In genomic region chr2:238848941-238849853, GRCh38 we compare ENCODE assay signal across 11 cellular contexts. TPM values are rescaled to one million over a fixed set of nuclear protein-coding genes. Genes with fewer than 3 reads are reported as not detected.
DNase-seq lines count a peak whose midpoint lies in the region; ATAC-seq and TF ChIP-seq lines count a peak whose summit lies in the region.
"Had no signal": no experiment of that assay in that cellular context is flagged by ENCODE, and none has a peak within 500 bp of the region (broad histone marks: within the 10 kb centered on the region; RNA-seq: fewer than 3 reads in every experiment).

No MANE protein-coding gene starts in this region.

- no peak for ATAC-seq in activated CD8-positive, alpha-beta T cell treated with anti-CD3 and anti-CD28 coated beads for 36 hours

- intact Hi-C loops in lower leg skin (cut with DNase I; ENCODE audit: low total_unique reads), result no loop called here
- intact Hi-C loops in activated CD8-positive, alpha-beta T cell treated with anti-CD3 and anti-CD28 coated beads for 36 hours (cut with micrococcal nuclease), result no loop called here

- no peak overlapping the region for H3K27ac ChIP-seq in HUES6 (ENCODE audit: low read depth, low read length)
- H3K27ac ChIP-seq in coronary artery, result peak overlapping the region; percentile 44 to 92
- H3K27ac ChIP-seq in stomach smooth muscle (ENCODE audit: low read length), result peak overlapping the region; percentile 62
- H3K27ac ChIP-seq: KMS-11 had no signal

- no peak overlapping the region for H3K27ac Mint-ChIP-seq in activated CD8-positive, alpha-beta T cell treated with anti-CD3 and anti-CD28 coated beads for 36 hours

- H3K4me3 ChIP-seq in HUES6 (ENCODE audit: low read depth, low read length) (peak overlapping the region; percentile 62), coronary artery (peak overlapping the region; percentile 90), lower leg skin (ENCODE audit: low read depth, poor library complexity, severe bottlenecking) (peak overlapping the region; percentile 47), stomach smooth muscle (ENCODE audit: low read length in 2 of 2) (peak overlapping the region; percentile 85 to 88)

- POLR2A ChIA-PET in activated CD8-positive, alpha-beta T cell treated with anti-CD3 and anti-CD28 coated beads for 36 hours (lab: Charles Lee), result no interaction called here

- H3K4me1 Mint-ChIP-seq in activated CD8-positive, alpha-beta T cell treated with anti-CD3 and anti-CD28 coated beads for 36 hours (ENCODE audit: low read depth), result no peaks in the 10 kb centered on the region

- no peaks in the 10 kb centered on the region for H3K9me3 Mint-ChIP-seq in activated CD8-positive, alpha-beta T cell treated with anti-CD3 and anti-CD28 coated beads for 36 hours

- H3K36me3 ChIP-seq in HUES6 (ENCODE audit: control insufficient read depth, insufficient read depth, low read length), result no peaks in the 10 kb centered on the region
- H3K36me3 ChIP-seq in stomach smooth muscle (ENCODE audit: control insufficient read depth in 2 of 2, insufficient read depth in 2 of 2, low read length in 2 of 2), result no peaks in the 10 kb centered on the region

- WGBS in lower leg skin, 2 donors, result 4 to 6% methylated on average over 42 to 43 of the region's 73 CpGs

- H3K27me3 ChIP-seq in HUES6 (ENCODE audit: control insufficient read depth, insufficient read depth, low read length), result peaks cover 73% of the 10 kb centered on the region
- peaks cover 0 to 8% of the 10 kb centered on the region in 2 donors for H3K27me3 ChIP-seq in stomach smooth muscle (ENCODE audit: control insufficient read depth in 1 of 2, insufficient read depth in 2 of 2, low read length in 2 of 2)

- no peaks in the 10 kb centered on the region for H3K9me3 ChIP-seq in HUES6 (ENCODE audit: control insufficient read depth, insufficient read depth, low read depth, low read length)
- H3K9me3 ChIP-seq in stomach smooth muscle (ENCODE audit: control insufficient read depth in 2 of 2, low read length in 2 of 2), result no peaks in the 10 kb centered on the region

- no peaks in the 10 kb centered on the region for H3K36me3 Mint-ChIP-seq in activated CD8-positive, alpha-beta T cell treated with anti-CD3 and anti-CD28 coated beads for 36 hours (ENCODE audit: low read depth)

- H3K4me3 Mint-ChIP-seq in activated CD8-positive, alpha-beta T cell treated with anti-CD3 and anti-CD28 coated beads for 36 hours, result no peak overlapping the region

- H3K4me1 ChIP-seq in HUES6 (ENCODE audit: control insufficient read depth, insufficient read depth, low read length) (peaks cover 10% of the 10 kb centered on the region; the same call in 1 of the 2 replicates), stomach smooth muscle (ENCODE audit: control insufficient read depth, insufficient read depth, low read length) (peaks cover 31% of the 10 kb centered on the region)

- CTCF ChIA-PET in activated CD8-positive, alpha-beta T cell treated with anti-CD3 and anti-CD28 coated beads for 36 hours (lab: Charles Lee), result no interaction called here

- peak overlapping the region; percentile 33 for H3K9ac ChIP-seq in HUES6 (ENCODE audit: low read length)
- peak overlapping the region; percentile 39 to 60 for H3K9ac ChIP-seq in stomach smooth muscle (ENCODE audit: low read length in 2 of 2)
- H3K9ac ChIP-seq: KMS-11 had no signal

- TF ChIP-seq CTCF in coronary artery (IDR thresholded peaks at IDR 0.05), result no peak
- TF ChIP-seq CTCF in lower leg skin (IDR thresholded peaks at IDR 0.05), result no peak
- TF ChIP-seq CTCF in activated CD8-positive, alpha-beta T cell treated with anti-CD3 and anti-CD28 coated beads for 36 hours (IDR thresholded peaks at IDR 0.05), result no peak

- no peak for TF ChIP-seq POLR2A in lower leg skin (IDR thresholded peaks at IDR 0.05)

- H3K27me3 Mint-ChIP-seq in activated CD8-positive, alpha-beta T cell treated with anti-CD3 and anti-CD28 coated beads for 36 hours, result peaks cover 55% of the 10 kb centered on the region

- DNase-seq in coronary artery (ENCODE audit: low spot score) (no peak), lower leg skin (ENCODE audit: low spot score in 2 of 2) (peak in 1 of 2 donors; percentile 82), SHP77 (lab: John Stamatoyannopoulos, UW) (no peak), SK-N-DZ (ENCODE audit: low spot score) (no peak), NCI-H1417 (lab: John Stamatoyannopoulos, UW) (no peak)
- DNase-seq in activated CD8-positive, alpha-beta T cell treated with anti-CD3 and anti-CD28 coated beads for 36 hours, result no peak
- DNase-seq: OCI-M1, substantia nigra had no signal

RNA-seq across cellular contexts. Expression of gene TWIST2, which starts 1.3 kb away (rescaled TPM):
- total RNA-seq in lower leg skin, result 10 to 100 TPM; 36.5 to 47.8 (median 38.5) TPM
- polyA plus RNA-seq in SK-N-DZ (2014; cell fraction: cytosol; rRNA removed), result not detected in 2 replicates
- not detected in 2 replicates for polyA plus RNA-seq in SK-N-DZ (2014; cell fraction: nucleus; rRNA removed)
- not detected for total RNA-seq in activated CD8-positive, alpha-beta T cell treated with anti-CD3 and anti-CD28 coated beads for 36 hours

Comparison
In these comparisons a context has a peak if more than half of its experiments do, and no peak if none do; other contexts are left out.
1. RNA of gene TWIST2, which starts 1.3 kb away (total RNA-seq): 36.5 to 47.8 TPM in lower leg skin; not detected in activated CD8-positive, alpha-beta T cell treated with anti-CD3 and anti-CD28 coated beads for 36 hours; every median in the first group is over 10 times any median in the second.
2. Peak in every context shown above with its lines, with median percentiles within 50 percentile points of each other: H3K4me3 ChIP-seq.